11 cellular contexts compared by ENCODE assay signal in genomic region chr9:94638335-94639044, GRCh38. TPM values are rescaled to one million over a fixed set of nuclear protein-coding genes. Genes with fewer than 3 reads are reported as not detected.
A peak's percentile ranks its signal among the peaks of the same experiment; 100 is the strongest.
DNase-seq lines count a peak whose midpoint lies in the region; ATAC-seq, FAIRE-seq and TF ChIP-seq lines count a peak whose summit lies in the region.
"Had no signal": no experiment of that assay in that cellular context is flagged by ENCODE, and none has a peak within 500 bp of the region (broad histone marks: within the 10 kb centered on the region; RNA-seq: fewer than 3 reads in every experiment).

No MANE protein-coding gene starts in this region.

- peak overlapping the region; percentile 37 for H3K4me3 ChIP-seq in astrocyte (ENCODE audit: insufficient read depth, low read depth, low read length)
- peak overlapping the region; percentile 58 to 63 for H3K4me3 ChIP-seq in testis

- H2AFZ ChIP-seq in astrocyte (ENCODE audit: low read depth, low read length), result peak overlapping the region; percentile 75

- H3K27ac ChIP-seq in astrocyte (ENCODE audit: low read depth, low read length), result no peak overlapping the region
- H3K27ac ChIP-seq in testis, result no peak overlapping the region

- ATAC-seq in activated T-cell treated with anti-CD3 and anti-CD28 coated beads, Interleukin-2, amount 50 U/mL, for 4 hours, result no peak

- H3K4me1 ChIP-seq in astrocyte (ENCODE audit: insufficient read depth, low read length) (peaks cover 7% of the 10 kb centered on the region), testis (peaks cover 10% of the 10 kb centered on the region)

- peak overlapping the region; percentile 85 for H3K4me2 ChIP-seq in astrocyte (ENCODE audit: low read length)

- H3K9me3 ChIP-seq in astrocyte (ENCODE audit: insufficient read depth, low read depth, low read length) (peaks cover 4% of the 10 kb centered on the region), testis (no peaks in the 10 kb centered on the region)

- no peak overlapping the region for H3K9ac ChIP-seq in astrocyte (ENCODE audit: low read length)

- TF ChIP-seq CTCF in astrocyte (IDR thresholded peaks at IDR 0.05; ENCODE audit: insufficient read depth, low read depth, low read length) (no peak), mesothelial cell of epicardium (IDR thresholded peaks at IDR 0.05; ENCODE audit: unreplicated experiment) (no peak), testis (IDR thresholded peaks at IDR 0.05) (no peak)

- H3K4me3 Mint-ChIP-seq in activated T-cell treated with anti-CD3 and anti-CD28 coated beads, Interleukin-2, amount 50 U/mL, for 4 hours, result peak overlapping the region; percentile 88
- peak overlapping the region; percentile 81 for H3K4me3 Mint-ChIP-seq in astrocyte (ENCODE audit: unreplicated experiment)
- H3K4me3 Mint-ChIP-seq in mesothelial cell of epicardium, result peak overlapping the region; percentile 88

- no peak overlapping the region for H3K27ac Mint-ChIP-seq in astrocyte (ENCODE audit: unreplicated experiment)
- H3K27ac Mint-ChIP-seq in mesothelial cell of epicardium, result no peak overlapping the region

- FAIRE-seq in astrocyte (lab: Jason Lieb, UNC), result no peak
- FAIRE-seq: endothelial cell of umbilical vein had no signal

- H3K4me1 Mint-ChIP-seq in activated T-cell treated with anti-CD3 and anti-CD28 coated beads, Interleukin-2, amount 50 U/mL, for 4 hours (ENCODE audit: low read depth), result peaks cover 15% of the 10 kb centered on the region
- H3K4me1 Mint-ChIP-seq in astrocyte (ENCODE audit: low read depth, unreplicated experiment) (peaks cover 5% of the 10 kb centered on the region), mesothelial cell of epicardium (peaks cover 14% of the 10 kb centered on the region)

- no peaks in the 10 kb centered on the region for H4K20me1 ChIP-seq in astrocyte (ENCODE audit: insufficient read depth, low read length)

- H3K9me3 Mint-ChIP-seq in activated T-cell treated with anti-CD3 and anti-CD28 coated beads, Interleukin-2, amount 50 U/mL, for 4 hours, result no peaks in the 10 kb centered on the region
- no peaks in the 10 kb centered on the region for H3K9me3 Mint-ChIP-seq in astrocyte (ENCODE audit: unreplicated experiment)
- no peaks in the 10 kb centered on the region for H3K9me3 Mint-ChIP-seq in mesothelial cell of epicardium

- 58 to 67% methylated on average over 12 to 15 of the region's 16 CpGs for WGBS in testis, 2 donors

- H3K36me3 ChIP-seq in astrocyte (ENCODE audit: insufficient read depth, low read length) (no peaks in the 10 kb centered on the region), testis (ENCODE audit: low read depth, missing control alignments) (no peaks in the 10 kb centered on the region)

- intact Hi-C loops in testis (cut with DNase I; ENCODE audit: low total_unique reads), result no loop called here

- H3K36me3 Mint-ChIP-seq in activated T-cell treated with anti-CD3 and anti-CD28 coated beads, Interleukin-2, amount 50 U/mL, for 4 hours (ENCODE audit: insufficient read depth), result no peaks in the 10 kb centered on the region
- H3K36me3 Mint-ChIP-seq in astrocyte (ENCODE audit: low read depth, unreplicated experiment), result peaks cover 3% of the 10 kb centered on the region
- H3K36me3 Mint-ChIP-seq in mesothelial cell of epicardium, result no peaks in the 10 kb centered on the region

- no peak for DNase-seq in activated T-cell treated with anti-CD3 and anti-CD28 coated beads, Interleukin-2, amount 50 U/mL, for 4 hours
- DNase-seq in activated T-cell treated with anti-CD3 and anti-CD28 coated beads, Interleukin-2, amount 50 U/mL, for 1 hour, result no peak
- DNase-seq in astrocyte (ENCODE audit: low read depth) (no peak), mesothelial cell of epicardium (ENCODE audit: low spot score in 2 of 2, unreplicated experiment in 2 of 2) (no peak), testis (no peak), D341Med (ENCODE audit: low spot score) (no peak), NCI-H146 (lab: John Stamatoyannopoulos, UW) (no peak), NCI-H1105 treated with DMSO at 0.1 percent for 48 hours (lab: John Stamatoyannopoulos, UW) (no peak)
- DNase-seq: IMR-90 had no signal

- no peak for TF ChIP-seq POLR2A in testis (IDR thresholded peaks at IDR 0.05)

- no peaks in the 10 kb centered on the region for H3K79me2 ChIP-seq in astrocyte (ENCODE audit: insufficient read depth, low read length)

- peaks cover 9% of the 10 kb centered on the region for H3K27me3 Mint-ChIP-seq in activated T-cell treated with anti-CD3 and anti-CD28 coated beads, Interleukin-2, amount 50 U/mL, for 4 hours (ENCODE audit: low read depth)
- peaks cover 65% of the 10 kb centered on the region for H3K27me3 Mint-ChIP-seq in astrocyte (ENCODE audit: low read depth, unreplicated experiment)
- H3K27me3 Mint-ChIP-seq in mesothelial cell of epicardium (ENCODE audit: low read depth), result peaks cover 39% of the 10 kb centered on the region

- H3K27me3 ChIP-seq in astrocyte (ENCODE audit: insufficient read depth, low read length) (peaks cover 17% of the 10 kb centered on the region), testis (no peaks in the 10 kb centered on the region)

RNA-seq across cellular contexts. Expression of gene FBP1, which starts 0.8 kb away (rescaled TPM):
- total RNA-seq in activated T-cell treated with anti-CD3 and anti-CD28 coated beads, Interleukin-2, amount 50 U/mL, for 4 hours, result under 1 TPM; 0.47 to 0.51 (median 0.49) TPM
- total RNA-seq in astrocyte (0.25 TPM in 1 of 2 replicates, not detected in the other), mesothelial cell of epicardium (5.3 to 6.5 TPM (median 5.9 TPM) in 3 replicates), testis (1 to 10 TPM; 3.8 to 4.1 TPM)
- 16.2 TPM for polyA plus RNA-seq in testis (ENCODE audit: insufficient read depth, low read depth, low replicate concordance)
- total RNA-seq: IMR-90 had no signal
- polyA plus RNA-seq: IMR-90 had no signal

RNA-seq across cellular contexts. Expression of gene FBP2, which starts 44.9 kb away (rescaled TPM):
- total RNA-seq in activated T-cell treated with anti-CD3 and anti-CD28 coated beads, Interleukin-2, amount 50 U/mL, for 4 hours, result not detected
- total RNA-seq in astrocyte (not detected in 2 replicates), mesothelial cell of epicardium (not detected in 3 replicates), testis (1 to 10 TPM in 1 of 2 donors, under 1 TPM in 1; 0.74 to 2.5 TPM)
- polyA plus RNA-seq in testis (ENCODE audit: insufficient read depth, low read depth, low replicate concordance), result 1.6 TPM
- total RNA-seq: endothelial cell of umbilical vein; IMR-90; T-helper 1 cell treated with Interleukin-12 subunit alpha and Interleukin-12 subunit beta and Interleukin-4 antibody, amounts not matched to agents 30 ng/mL and 1 ng/mL, for 36 hours had no signal
- polyA plus RNA-seq: endothelial cell of umbilical vein, IMR-90 had no signal
